ENCODE assay signal across 8 cellular contexts in genomic region chr19:52601025-52601973, GRCh38. TPM values are rescaled to one million over a fixed set of nuclear protein-coding genes. Genes with fewer than 3 reads are reported as not detected.
DNase-seq lines count a peak whose midpoint lies in the region; ATAC-seq, FAIRE-seq and TF ChIP-seq lines count a peak whose summit lies in the region.

No MANE protein-coding gene starts in this region.

- peak; percentile 48 for TF ChIP-seq CTCF in VCaP (conservative IDR thresholded peaks at IDR 0.05)
- TF ChIP-seq CTCF in breast epithelium (IDR thresholded peaks at IDR 0.05), result peak in 2 of 3 donors; percentile 19 to 27

- peaks cover 0 to 3% (median 2%) of the 10 kb centered on the region in 3 donors for H3K27me3 Mint-ChIP-seq in immature natural killer cell (ENCODE audit: low read depth in 3 of 3)

- H3K27me3 ChIP-seq in breast epithelium, result no peaks in the 10 kb centered on the region
- H3K27me3 ChIP-seq in small intestine (ENCODE audit: control insufficient read depth in 2 of 2, insufficient read depth in 2 of 2, low read length in 2 of 2), result no peaks in the 10 kb centered on the region

- ATAC-seq in HG02981 (IDR thresholded peaks at IDR 0.05; ENCODE audit: unreplicated experiment), result peak; percentile 94

- FAIRE-seq in small intestine (lab: Jason Lieb, UNC), result no peak

- H3K9me3 Mint-ChIP-seq in immature natural killer cell, result peaks cover 0 to 10% (median 8%) of the 10 kb centered on the region in 6 donors

- H3K4me1 ChIP-seq in breast epithelium (no peaks in the 10 kb centered on the region), small intestine (ENCODE audit: control insufficient read depth in 2 of 2, insufficient read depth in 1 of 2, low read depth in 1 of 2, low read length in 1 of 2) (peaks cover 0 to 2% of the 10 kb centered on the region in 2 donors)

- peaks cover 39 to 47% of the 10 kb centered on the region in 2 donors for H3K4me1 Mint-ChIP-seq in immature natural killer cell

- intact Hi-C loops in breast epithelium (cut with DNase I; ENCODE audit: low total_unique reads), result no loop called here

- peaks cover 23 to 25% (median 25%) of the 10 kb centered on the region in 3 donors for H3K36me3 Mint-ChIP-seq in immature natural killer cell

- H3K27ac Mint-ChIP-seq in immature natural killer cell, result peak overlapping the region; percentile 78 to 92 (median 87)

- DNase-seq in SIG-M5 treated with dmso at 0.1 percent for 504 hours (lab: John Stamatoyannopoulos, UW; ENCODE audit: unreplicated experiment) (peak; percentile 27), SIG-M5 (lab: John Stamatoyannopoulos, UW) (no peak), NCI-H2081 treated with DMSO at 0.1 percent for 48 hours (lab: John Stamatoyannopoulos, UW) (peak; percentile 16), breast epithelium (ENCODE audit: low spot score in 2 of 2) (peak; percentile 88 to 94), immature natural killer cell (peak; percentile 88 to 91 (median 90)), small intestine (peak; percentile 94)

- peak overlapping the region; percentile 72 for H3K27ac ChIP-seq in VCaP
- peak overlapping the region; percentile 75 to 91 for H3K27ac ChIP-seq in breast epithelium
- H3K27ac ChIP-seq in small intestine (ENCODE audit: low read depth in 1 of 2, low read length in 1 of 2), result peak overlapping the region; percentile 63 to 84

- H3K9me3 ChIP-seq in breast epithelium, result no peaks in the 10 kb centered on the region
- H3K9me3 ChIP-seq in small intestine (ENCODE audit: control insufficient read depth, low read depth), result peaks cover 3% of the 10 kb centered on the region

- H3K4me3 ChIP-seq in breast epithelium, result peak overlapping the region; percentile 65 to 83 (median 74)
- peak overlapping the region; percentile 71 to 72 for H3K4me3 ChIP-seq in small intestine (ENCODE audit: low read depth in 1 of 2, low read length in 2 of 2)

- TF ChIP-seq POLR2A in breast epithelium (IDR thresholded peaks at IDR 0.05), result no peak

- peak overlapping the region; percentile 86 to 96 (median 95) for H3K4me3 Mint-ChIP-seq in immature natural killer cell

- no peaks in the 10 kb centered on the region for H3K36me3 ChIP-seq in breast epithelium
- peaks cover 0 to 2% of the 10 kb centered on the region in 2 donors for H3K36me3 ChIP-seq in small intestine (ENCODE audit: control insufficient read depth in 2 of 2, insufficient read depth in 2 of 2, low read length in 2 of 2)

- 0 to 2% (median 1%) methylated on average over 61 to 62 of the region's 62 CpGs for WGBS in small intestine, 3 donors

RNA-seq across cellular contexts. Expression of gene ZNF701, which starts 31.2 kb away (rescaled TPM):
- total RNA-seq in breast epithelium, result 10 to 100 TPM; 14.6 to 27.5 (median 21.0) TPM
- 10 to 100 TPM in 2 of 3 donors, 1 to 10 TPM in 1; 2.7 to 25.1 (median 13.3) TPM for polyA plus RNA-seq in immature natural killer cell
- 1 to 10 TPM; 2.7 to 6.2 (median 4.7) TPM for polyA plus RNA-seq in small intestine

RNA-seq across cellular contexts. Expression of gene ZNF83, which starts 36.9 kb away (rescaled TPM):
- 100 to 1,000 TPM in 1 of 3 donors, 10 to 100 TPM in 2; 61.0 to 120 (median 71.8) TPM for total RNA-seq in breast epithelium
- polyA plus RNA-seq in immature natural killer cell (10 to 100 TPM in 1 of 3 donors, 1 to 10 TPM in 2; 5.2 to 19.1 (median 8.3) TPM), small intestine (10 to 100 TPM in 1 of 3 donors, 1 to 10 TPM in 2; 4.3 to 15.4 (median 9.9) TPM)
